Comparison of ENCODE assay signal across 1 cellular context in genomic region chr7:130263130-130263529, GRCh38.
TF ChIP-seq lines count a peak whose summit lies in the region.

No MANE protein-coding gene starts in this region.

TF ChIP-seq in GM23338, 12 proteins besides CTCF, POLR2A, EP300 and RAD21 (continued from another document):
- no peak for TF ChIP-seq ZNF462 (CRISPR knock-in tag; IDR thresholded peaks at IDR 0.05)
- TF ChIP-seq EZH2phosphoT487 (IDR thresholded peaks at IDR 0.05; ENCODE audit: unreplicated experiment): no peak
- no peak for TF ChIP-seq ETS1 (IDR thresholded peaks at IDR 0.05)
- TF ChIP-seq JUNB (IDR thresholded peaks at IDR 0.05; ENCODE audit: unreplicated experiment): no peak
- TF ChIP-seq CREB1 (CRISPR knock-in tag; IDR thresholded peaks at IDR 0.05; ENCODE audit: low read depth): no peak
